16 cellular contexts compared by ENCODE assay signal in genomic region chr2:41878726-41879366, GRCh38.
DNase-seq lines count a peak whose midpoint lies in the region; ATAC-seq, FAIRE-seq and TF ChIP-seq lines count a peak whose summit lies in the region.
"Had no signal": no experiment of that assay in that cellular context is flagged by ENCODE, and none has a peak within 500 bp of the region (broad histone marks: within the 10 kb centered on the region; RNA-seq: fewer than 3 reads in every experiment).

No MANE protein-coding gene starts in this region.

- H3K9me3 Mint-ChIP-seq in astrocyte (ENCODE audit: unreplicated experiment), result no peaks in the 10 kb centered on the region
- H3K9me3 Mint-ChIP-seq: activated CD4-positive, alpha-beta memory T cell treated with anti-CD3 and anti-CD28 coated beads, Interleukin-2, amount 10 ng/mL, durations not matched to agents 7 days and 5 days; activated naive CD8-positive, alpha-beta T cell treated with anti-CD3 and anti-CD28 coated beads, Interleukin-2, amount 10 ng/mL, durations not matched to agents 7 days and 5 days; naive B cell had no signal

- H2AFZ ChIP-seq in astrocyte (ENCODE audit: low read depth, low read length) (peak overlapping the region; percentile 4), neuron (ENCODE audit: low read depth, low read length) (peak overlapping the region; percentile 52)

- TF ChIP-seq CTCF in astrocyte (IDR thresholded peaks at IDR 0.05; ENCODE audit: insufficient read depth, low read depth, low read length), result no peak
- TF ChIP-seq CTCF in left ventricle myocardium inferior (IDR thresholded peaks at IDR 0.05; ENCODE audit: borderline replicate concordance), result no peak
- no peak for TF ChIP-seq CTCF in upper lobe of right lung (IDR thresholded peaks at IDR 0.05)

- H3K4me1 Mint-ChIP-seq in astrocyte (ENCODE audit: low read depth, unreplicated experiment), result peaks cover 16% of the 10 kb centered on the region
- H3K4me1 Mint-ChIP-seq: activated CD4-positive, alpha-beta memory T cell treated with anti-CD3 and anti-CD28 coated beads, Interleukin-2, amount 10 ng/mL, durations not matched to agents 7 days and 5 days; activated naive CD8-positive, alpha-beta T cell treated with anti-CD3 and anti-CD28 coated beads, Interleukin-2, amount 10 ng/mL, durations not matched to agents 7 days and 5 days had no signal

- H3K27ac ChIP-seq in BLaER1 (peak overlapping the region; percentile 30; the same call in 1 of the 2 replicates), astrocyte (ENCODE audit: low read depth, low read length) (no peak overlapping the region), left ventricle myocardium inferior (replicated peaks) (peak overlapping the region; percentile 19), upper lobe of right lung (no peak overlapping the region)

- H3K4me3 ChIP-seq in BLaER1 (peak overlapping the region; percentile 28; the same call in 1 of the 2 replicates), astrocyte (ENCODE audit: insufficient read depth, low read depth, low read length) (no peak overlapping the region), left ventricle myocardium inferior (no peak overlapping the region), neuron (ENCODE audit: low read length) (no peak overlapping the region), upper lobe of right lung (no peak overlapping the region)
- H3K4me3 ChIP-seq: Peyer's patch had no signal

- intact Hi-C loops in left ventricle myocardium inferior (cut with micrococcal nuclease), result no loop called here
- intact Hi-C loops in upper lobe of right lung (cut with DNase I), result no loop called here

- H4K20me1 ChIP-seq in BLaER1, result no peaks in the 10 kb centered on the region
- no peaks in the 10 kb centered on the region for H4K20me1 ChIP-seq in astrocyte (ENCODE audit: insufficient read depth, low read length)

- no peaks in the 10 kb centered on the region for H3K27me3 ChIP-seq in BLaER1
- no peaks in the 10 kb centered on the region for H3K27me3 ChIP-seq in astrocyte (ENCODE audit: insufficient read depth, low read length)
- no peaks in the 10 kb centered on the region for H3K27me3 ChIP-seq in left ventricle myocardium inferior (ENCODE audit: low read depth)
- H3K27me3 ChIP-seq in neuron (ENCODE audit: insufficient read depth, low read length), result no peaks in the 10 kb centered on the region
- H3K27me3 ChIP-seq in upper lobe of right lung, result no peaks in the 10 kb centered on the region
- H3K27me3 ChIP-seq: Peyer's patch had no signal

- no peaks in the 10 kb centered on the region for H3K36me3 Mint-ChIP-seq in astrocyte (ENCODE audit: low read depth, unreplicated experiment)
- H3K36me3 Mint-ChIP-seq: activated naive CD8-positive, alpha-beta T cell treated with anti-CD3 and anti-CD28 coated beads, Interleukin-2, amount 10 ng/mL, durations not matched to agents 7 days and 5 days had no signal

- no peak for FAIRE-seq in astrocyte (lab: Jason Lieb, UNC)
- FAIRE-seq: endothelial cell of umbilical vein, urothelium cell line had no signal

- no peaks in the 10 kb centered on the region for H3K79me2 ChIP-seq in astrocyte (ENCODE audit: insufficient read depth, low read length)

- H3K9ac ChIP-seq in BLaER1 (no peak overlapping the region), astrocyte (ENCODE audit: low read length) (no peak overlapping the region)

- peaks cover 11% of the 10 kb centered on the region for H3K27me3 Mint-ChIP-seq in astrocyte (ENCODE audit: low read depth, unreplicated experiment)

- H3K4me3 Mint-ChIP-seq in astrocyte (ENCODE audit: unreplicated experiment), result no peak overlapping the region
- H3K4me3 Mint-ChIP-seq: activated CD4-positive, alpha-beta memory T cell treated with anti-CD3 and anti-CD28 coated beads, Interleukin-2, amount 10 ng/mL, durations not matched to agents 7 days and 5 days; activated naive CD8-positive, alpha-beta T cell treated with anti-CD3 and anti-CD28 coated beads, Interleukin-2, amount 10 ng/mL, durations not matched to agents 7 days and 5 days had no signal

- ATAC-seq in HG03457 (IDR thresholded peaks at IDR 0.05; ENCODE audit: unreplicated experiment), result no peak
- no peak for ATAC-seq in upper lobe of right lung

- H3K36me3 ChIP-seq in BLaER1, result no peaks in the 10 kb centered on the region
- no peaks in the 10 kb centered on the region for H3K36me3 ChIP-seq in astrocyte (ENCODE audit: insufficient read depth, low read length)
- H3K36me3 ChIP-seq in left ventricle myocardium inferior, result no peaks in the 10 kb centered on the region
- no peaks in the 10 kb centered on the region for H3K36me3 ChIP-seq in neuron (ENCODE audit: insufficient read depth, low read length)
- H3K36me3 ChIP-seq in upper lobe of right lung, result no peaks in the 10 kb centered on the region
- H3K36me3 ChIP-seq: Peyer's patch had no signal

- 0 out of 2 replicates have a peak, but pooled peaks cover 5% of the 10 kb centered on the region for H3K9me3 ChIP-seq in BLaER1
- no peaks in the 10 kb centered on the region for H3K9me3 ChIP-seq in astrocyte (ENCODE audit: insufficient read depth, low read depth, low read length)
- H3K9me3 ChIP-seq in left ventricle myocardium inferior (replicated peaks), result no peaks in the 10 kb centered on the region
- no peaks in the 10 kb centered on the region for H3K9me3 ChIP-seq in neuron (ENCODE audit: low read length)
- H3K9me3 ChIP-seq in upper lobe of right lung, result no peaks in the 10 kb centered on the region
- H3K9me3 ChIP-seq: Peyer's patch had no signal

- H3K4me1 ChIP-seq in BLaER1 (peaks cover 45% of the 10 kb centered on the region), astrocyte (ENCODE audit: insufficient read depth, low read length) (no peaks in the 10 kb centered on the region), left ventricle myocardium inferior (peaks cover 11% of the 10 kb centered on the region), neuron (ENCODE audit: insufficient read depth, low read length) (peaks cover 12% of the 10 kb centered on the region), upper lobe of right lung (no peaks in the 10 kb centered on the region)

- DNase-seq in astrocyte (ENCODE audit: low read depth) (peak; percentile 77), left ventricle myocardium inferior (no peak), COLO829 (ENCODE audit: low spot score) (no peak), NCI-H2196 (lab: John Stamatoyannopoulos, UW; ENCODE audit: unreplicated experiment) (no peak), upper lobe of right lung (no peak)
- DNase-seq: activated CD4-positive, alpha-beta memory T cell treated with anti-CD3 and anti-CD28 coated beads, Interleukin-2, amount 10 ng/mL, durations not matched to agents 7 days and 5 days; activated naive CD8-positive, alpha-beta T cell treated with anti-CD3 and anti-CD28 coated beads, Interleukin-2, amount 10 ng/mL, durations not matched to agents 7 days and 5 days; activated T-cell treated with anti-CD3 and anti-CD28 coated beads, Interleukin-2, amount 50 U/mL, for 48 hours; MM.1S; naive B cell; Peyer's patch had no signal

- no peak overlapping the region for H3K27ac Mint-ChIP-seq in astrocyte (ENCODE audit: unreplicated experiment)
- H3K27ac Mint-ChIP-seq: activated CD4-positive, alpha-beta memory T cell treated with anti-CD3 and anti-CD28 coated beads, Interleukin-2, amount 10 ng/mL, durations not matched to agents 7 days and 5 days; activated naive CD8-positive, alpha-beta T cell treated with anti-CD3 and anti-CD28 coated beads, Interleukin-2, amount 10 ng/mL, durations not matched to agents 7 days and 5 days had no signal

- H3K4me2 ChIP-seq in BLaER1 (peak overlapping the region; percentile 94), astrocyte (ENCODE audit: low read length) (no peak overlapping the region)

Comparison
In these comparisons a context has a peak if more than half of its experiments do, and no peak if none do; other contexts are left out.
1. H3K27ac ChIP-seq: peak in BLaER1 (single experiment) and left ventricle myocardium inferior (single experiment); none in astrocyte (single experiment) and upper lobe of right lung (single experiment).